Comparison of ENCODE assay signal across 1 cellular context in genomic region chr2:218301176-218301819, GRCh38.
A peak's percentile ranks its signal among the peaks of the same experiment; 100 is the strongest.
TF ChIP-seq lines count a peak whose summit lies in the region.

No MANE protein-coding gene starts in this region.

TF ChIP-seq in GM12878, 131 proteins besides CTCF, POLR2A, EP300 and RAD21 (continued from another document):
- no peak for TF ChIP-seq ZBTB4 (CRISPR knock-in tag; IDR thresholded peaks at IDR 0.05)
- TF ChIP-seq ASH2L (IDR thresholded peaks at IDR 0.05; ENCODE audit: borderline replicate concordance, low read depth): no peak
- TF ChIP-seq SMARCA5 (IDR thresholded peaks at IDR 0.05): peak; percentile 88
- TF ChIP-seq MEF2A (IDR thresholded peaks at IDR 0.05; ENCODE audit: insufficient read depth, low read depth, low read length): 0 out of 2 replicates have a peak, but pooled peaks have one; percentile 16
- TF ChIP-seq NFYA (IDR thresholded peaks at IDR 0.05; ENCODE audit: borderline replicate concordance, low read depth, low read length): no peak
- TF ChIP-seq SIN3A (IDR thresholded peaks at IDR 0.05; ENCODE audit: low read depth, low read length): no peak
- TF ChIP-seq ATF2 (IDR thresholded peaks at IDR 0.05; ENCODE audit: low read length): no peak
- TF ChIP-seq REST (IDR thresholded peaks at IDR 0.05; ENCODE audit: low read depth, low read length): no peak
- TF ChIP-seq BMI1 (IDR thresholded peaks at IDR 0.05; ENCODE audit: borderline replicate concordance): no peak
- TF ChIP-seq RUNX3 (IDR thresholded peaks at IDR 0.05; ENCODE audit: low read length): peak; percentile 81
- no peak for TF ChIP-seq HDGF (IDR thresholded peaks at IDR 0.05)
TF ChIP-seq in GM12878: peak in this region for 21.
